Comparison of ENCODE assay signal across 16 cellular contexts in genomic region chr13:33757713-33758112, GRCh38.
DNase-seq lines count a peak whose midpoint lies in the region; ATAC-seq and TF ChIP-seq lines count a peak whose summit lies in the region.
"Had no signal": no experiment of that assay in that cellular context is flagged by ENCODE, and none has a peak within 500 bp of the region (broad histone marks: within the 10 kb centered on the region; RNA-seq: fewer than 3 reads in every experiment).

No MANE protein-coding gene starts in this region.

- no peak overlapping the region for H3K27ac Mint-ChIP-seq in activated naive CD4-positive, alpha-beta T cell treated with anti-CD3 and anti-CD28 coated beads for 36 hours
- no peak overlapping the region for H3K27ac Mint-ChIP-seq in mesothelial cell of epicardium
- H3K27ac Mint-ChIP-seq: activated CD4-positive, alpha-beta T cell treated with anti-CD3 and anti-CD28 coated beads, Interleukin-2, amount 10 ng/mL, durations not matched to agents 7 days and 5 days; GM23338; IgD-negative memory B cell; nephron had no signal

- peak; percentile 53 for ATAC-seq in GM19468 (IDR thresholded peaks at IDR 0.05; ENCODE audit: extremely low read depth, unreplicated experiment)
- ATAC-seq in HG03039 (IDR thresholded peaks at IDR 0.05; ENCODE audit: unreplicated experiment): peak; percentile 66
- ATAC-seq: GM23338 had no signal

- no peak overlapping the region for H3K4me3 Mint-ChIP-seq in activated naive CD4-positive, alpha-beta T cell treated with anti-CD3 and anti-CD28 coated beads for 36 hours
- H3K4me3 Mint-ChIP-seq in mesothelial cell of epicardium: no peak overlapping the region
- H3K4me3 Mint-ChIP-seq: activated CD4-positive, alpha-beta T cell treated with anti-CD3 and anti-CD28 coated beads, Interleukin-2, amount 10 ng/mL, durations not matched to agents 7 days and 5 days; GM23338; IgD-negative memory B cell; nephron had no signal

- no peaks in the 10 kb centered on the region for H3K4me1 Mint-ChIP-seq in activated naive CD4-positive, alpha-beta T cell treated with anti-CD3 and anti-CD28 coated beads for 36 hours (ENCODE audit: low read depth)
- peaks cover 6% of the 10 kb centered on the region for H3K4me1 Mint-ChIP-seq in mesothelial cell of epicardium
- H3K4me1 Mint-ChIP-seq: activated CD4-positive, alpha-beta T cell treated with anti-CD3 and anti-CD28 coated beads, Interleukin-2, amount 10 ng/mL, durations not matched to agents 7 days and 5 days; GM23338 had no signal

- intact Hi-C loops in activated naive CD4-positive, alpha-beta T cell treated with anti-CD3 and anti-CD28 coated beads for 36 hours (cut with micrococcal nuclease): no loop called here
- intact Hi-C loops in posterior cingulate gyrus (cut with DNase I): no loop called here

- no peaks in the 10 kb centered on the region for H3K27me3 Mint-ChIP-seq in activated naive CD4-positive, alpha-beta T cell treated with anti-CD3 and anti-CD28 coated beads for 36 hours (ENCODE audit: low read depth)
- no peaks in the 10 kb centered on the region for H3K27me3 Mint-ChIP-seq in mesothelial cell of epicardium (ENCODE audit: low read depth)

- no peaks in the 10 kb centered on the region for H3K36me3 Mint-ChIP-seq in activated naive CD4-positive, alpha-beta T cell treated with anti-CD3 and anti-CD28 coated beads for 36 hours (ENCODE audit: low read depth)
- no peaks in the 10 kb centered on the region for H3K36me3 Mint-ChIP-seq in mesothelial cell of epicardium

- DNase-seq in GM12865 (ENCODE audit: low read depth) (peak; percentile 38), NCI-H146 (lab: John Stamatoyannopoulos, UW) (peak; percentile 36), mesothelial cell of epicardium (ENCODE audit: low spot score in 2 of 2, unreplicated experiment in 2 of 2) (no peak), HT-29 (ENCODE audit: low spot score) (no peak), posterior cingulate gyrus (no peak)
- DNase-seq in activated naive CD4-positive, alpha-beta T cell treated with anti-CD3 and anti-CD28 coated beads for 36 hours: no peak
- DNase-seq: activated CD4-positive, alpha-beta T cell treated with anti-CD3 and anti-CD28 coated beads, Interleukin-2, amount 10 ng/mL, durations not matched to agents 7 days and 5 days; activated naive CD4-positive, alpha-beta T cell treated with Interleukin-2 at 50 U/mL for 16 hours; NCI-H2171; spleen had no signal

- CTCF ChIA-PET in activated naive CD4-positive, alpha-beta T cell treated with anti-CD3 and anti-CD28 coated beads for 36 hours (lab: Charles Lee): no interaction called here

- H3K4me3 ChIP-seq in GM12865 (ENCODE audit: low read depth, low read length): no peak overlapping the region
- H3K4me3 ChIP-seq: GM23338, SK-N-MC, spleen had no signal

- TF ChIP-seq CTCF in GM12865 (IDR thresholded peaks at IDR 0.05; ENCODE audit: insufficient read depth, low read depth, low read length, missing control alignments) (no peak), mesothelial cell of epicardium (IDR thresholded peaks at IDR 0.05; ENCODE audit: unreplicated experiment) (no peak)

- no peaks in the 10 kb centered on the region for H3K9me3 Mint-ChIP-seq in activated naive CD4-positive, alpha-beta T cell treated with anti-CD3 and anti-CD28 coated beads for 36 hours
- H3K9me3 Mint-ChIP-seq in mesothelial cell of epicardium: no peaks in the 10 kb centered on the region
- H3K9me3 Mint-ChIP-seq: activated CD4-positive, alpha-beta T cell treated with anti-CD3 and anti-CD28 coated beads, Interleukin-2, amount 10 ng/mL, durations not matched to agents 7 days and 5 days; GM23338; IgD-negative memory B cell; nephron had no signal

Comparison
In these comparisons a context has a peak if more than half of its experiments do, and no peak if none do; other contexts are left out.
1. DNase-seq: peak in GM12865 (single experiment) and NCI-H146 (single experiment); none in activated naive CD4-positive, alpha-beta T cell treated with anti-CD3 and anti-CD28 coated beads for 36 hours (single experiment), mesothelial cell of epicardium (0 of 2), HT-29 (single experiment) and posterior cingulate gyrus (0 of 10).